ENCODE assay signal across 8 cellular contexts in the genomic region with DNA sequence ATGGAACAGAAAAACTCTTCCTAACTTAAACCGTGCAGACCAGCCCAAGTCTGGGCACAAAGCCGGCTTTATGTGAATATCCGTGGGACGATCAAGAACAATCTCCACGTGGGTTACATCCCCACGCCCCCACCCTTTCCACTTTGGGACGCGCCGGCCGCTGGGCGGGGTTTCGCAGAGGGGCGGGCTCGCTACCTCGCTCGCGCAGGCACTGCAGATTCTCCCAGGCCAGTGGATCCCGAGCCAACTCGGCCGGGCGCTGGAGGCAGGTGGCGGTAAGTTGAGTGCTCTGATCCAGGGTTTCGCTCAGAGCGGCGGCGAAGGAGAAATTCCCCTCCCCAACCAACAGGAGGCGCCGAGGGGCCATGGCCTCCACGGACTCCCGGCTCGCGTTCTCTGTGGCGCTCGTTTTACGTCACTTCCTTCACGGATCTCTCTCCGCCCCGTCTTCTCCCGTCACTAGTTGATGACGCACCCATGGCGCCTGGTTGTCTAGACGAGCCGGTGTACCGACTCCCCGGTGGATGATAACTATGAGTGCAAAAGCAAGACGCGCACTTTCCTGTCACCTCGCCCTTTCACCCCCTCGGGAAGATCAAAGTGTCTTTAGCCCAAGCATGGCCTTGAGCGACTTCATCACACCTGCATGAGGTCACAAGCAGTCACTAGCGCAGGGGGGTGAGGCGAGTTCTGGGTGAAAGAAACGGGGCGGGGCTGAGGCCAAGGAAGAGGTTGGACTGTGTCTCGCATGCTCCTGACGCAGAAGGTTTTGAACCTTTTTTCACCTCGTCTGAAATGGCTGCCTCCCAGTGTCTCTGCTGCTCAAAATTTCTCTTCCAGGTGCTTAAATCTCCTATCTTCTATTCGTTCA. TPM values are rescaled to one million over a fixed set of nuclear protein-coding genes. Genes with fewer than 3 reads are reported as not detected.
A peak's percentile ranks its signal among the peaks of the same experiment; 100 is the strongest.
DNase-seq lines count a peak whose midpoint lies in the region; ATAC-seq and TF ChIP-seq lines count a peak whose summit lies in the region.

Gene CFAP68 (plus strand): TSS at position 776 of the 871 bp plus-strand sequence. CDS start 20 bp downstream, at position 796.
Gene FDXACB1 (minus strand): TSS at position 400 of the 871 bp plus-strand sequence. CDS start 33 bp downstream, at position 367.

- peaks cover 8% of the 10 kb centered on the region for H3K4me1 Mint-ChIP-seq in activated naive CD8-positive, alpha-beta T cell treated with anti-CD3 and anti-CD28 coated beads for 36 hours
- H3K4me1 Mint-ChIP-seq in osteocyte (ENCODE audit: unreplicated experiment) = peaks cover 16% of the 10 kb centered on the region

- no peaks in the 10 kb centered on the region for H3K27me3 ChIP-seq in thyroid gland

- H3K4me3 Mint-ChIP-seq in activated naive CD8-positive, alpha-beta T cell treated with anti-CD3 and anti-CD28 coated beads for 36 hours = peak within 1 kb of the TSS; percentile 88
- peak within 1 kb of the TSS; percentile 95 for H3K4me3 Mint-ChIP-seq in osteocyte (ENCODE audit: unreplicated experiment)

- peak; percentile 88 for DNase-seq in GM12864 (ENCODE audit: low read depth)
- DNase-seq in NCI-H1092 treated with DMSO at 0.1 percent for 48 hours (lab: John Stamatoyannopoulos, UW) = peak; percentile 99
- peak; percentile 98 for DNase-seq in SKM-1 (lab: John Stamatoyannopoulos, UW; ENCODE audit: unreplicated experiment)
- DNase-seq in activated naive CD8-positive, alpha-beta T cell treated with anti-CD3 and anti-CD28 coated beads for 36 hours = peak; percentile 94
- DNase-seq in head of caudate nucleus = peak; percentile 94 to 99 (median 98)
- peak; percentile 98 for DNase-seq in osteocyte (ENCODE audit: extremely low spot score, unreplicated experiment)
- peak; percentile 96 to 97 for DNase-seq in thyroid gland

- peak; percentile 97 for TF ChIP-seq CTCF in GM12864 (IDR thresholded peaks at IDR 0.05; ENCODE audit: low read depth, low read length, missing control alignments)
- TF ChIP-seq CTCF in osteocyte (IDR thresholded peaks at IDR 0.05) = peak; percentile 97
- TF ChIP-seq CTCF in thyroid gland (IDR thresholded peaks at IDR 0.05) = peak; percentile 92 to 100 (median 98)

- H3K9me3 ChIP-seq in thyroid gland = no peaks in the 10 kb centered on the region

- H3K4me3 ChIP-seq in GM12864 (ENCODE audit: low read depth, low read length) = peak within 1 kb of the TSS; percentile 63
- H3K4me3 ChIP-seq in thyroid gland (replicated peaks in 1 of 3) = peak within 1 kb of the TSS; percentile 34 to 48 (median 41)

- 0% methylated on average over 51 to 54 of the region's 58 CpGs for WGBS in thyroid gland, 2 donors

- ATAC-seq in HG02623 (IDR thresholded peaks at IDR 0.05; ENCODE audit: unreplicated experiment) = peak; percentile 90

- intact Hi-C loops in head of caudate nucleus (cut with DNase I) (loop anchor here (5.0 to 10.0 kb wide), 3 partner anchors 48 to 206 kb away; partner anchors contain the start of genes SDHD and TIMM8B), thyroid gland (cut with DNase I) (loop anchor here (5.0 kb wide), 1 partner anchor 98 kb away; no protein-coding TSS in a partner anchor)

- peak within 1 kb of the TSS; percentile 98 for H3K27ac Mint-ChIP-seq in activated naive CD8-positive, alpha-beta T cell treated with anti-CD3 and anti-CD28 coated beads for 36 hours
- H3K27ac Mint-ChIP-seq in osteocyte (ENCODE audit: unreplicated experiment) = peak within 1 kb of the TSS; percentile 100

- no peaks in the 10 kb centered on the region for H3K27me3 Mint-ChIP-seq in activated naive CD8-positive, alpha-beta T cell treated with anti-CD3 and anti-CD28 coated beads for 36 hours
- no peaks in the 10 kb centered on the region for H3K27me3 Mint-ChIP-seq in osteocyte (ENCODE audit: unreplicated experiment)

- peaks cover 8% of the 10 kb centered on the region for H3K36me3 Mint-ChIP-seq in activated naive CD8-positive, alpha-beta T cell treated with anti-CD3 and anti-CD28 coated beads for 36 hours
- peaks cover 2% of the 10 kb centered on the region for H3K36me3 Mint-ChIP-seq in osteocyte (ENCODE audit: unreplicated experiment)

- H3K4me1 ChIP-seq in thyroid gland = peaks cover 3 to 18% of the 10 kb centered on the region in 2 donors

- H3K27ac ChIP-seq in thyroid gland = peak within 1 kb of the TSS; percentile 94 to 99 (median 96)

- TF ChIP-seq POLR2A in thyroid gland (IDR thresholded peaks at IDR 0.05) = peak in 1 of 2 donors; percentile 87

- H3K9me3 Mint-ChIP-seq in activated naive CD8-positive, alpha-beta T cell treated with anti-CD3 and anti-CD28 coated beads for 36 hours = no peaks in the 10 kb centered on the region
- no peaks in the 10 kb centered on the region for H3K9me3 Mint-ChIP-seq in osteocyte (ENCODE audit: unreplicated experiment)

- peaks cover 0 to 3% of the 10 kb centered on the region in 2 donors for H3K36me3 ChIP-seq in thyroid gland

RNA-seq across cellular contexts. Expression of gene CFAP68, which starts in this region (rescaled TPM):
- total RNA-seq in activated naive CD8-positive, alpha-beta T cell treated with anti-CD3 and anti-CD28 coated beads for 36 hours = 10 to 100 TPM; 45.8 to 47.0 TPM
- 12.5 and 17.2 TPM in 2 replicates for total RNA-seq in osteocyte
- total RNA-seq in thyroid gland = 10 to 100 TPM; 24.7 to 47.1 (median 38.0) TPM

RNA-seq across cellular contexts. Expression of gene FDXACB1, which starts in this region (rescaled TPM):
- 1 to 10 TPM; 8.8 to 9.9 TPM for total RNA-seq in activated naive CD8-positive, alpha-beta T cell treated with anti-CD3 and anti-CD28 coated beads for 36 hours
- 1.9 and 2.5 TPM in 2 replicates for total RNA-seq in osteocyte
- 1 to 10 TPM; 1.8 to 3.0 (median 2.8) TPM for total RNA-seq in thyroid gland

Comparison
In these comparisons a context has a peak if more than half of its experiments do, and no peak if none do; other contexts are left out.
1. Peak in every context shown above with its lines: DNase-seq, ATAC-seq, H3K4me3 ChIP-seq and H3K27ac ChIP-seq.